Comparison of ENCODE assay signal across 29 cellular contexts in the genomic region with DNA sequence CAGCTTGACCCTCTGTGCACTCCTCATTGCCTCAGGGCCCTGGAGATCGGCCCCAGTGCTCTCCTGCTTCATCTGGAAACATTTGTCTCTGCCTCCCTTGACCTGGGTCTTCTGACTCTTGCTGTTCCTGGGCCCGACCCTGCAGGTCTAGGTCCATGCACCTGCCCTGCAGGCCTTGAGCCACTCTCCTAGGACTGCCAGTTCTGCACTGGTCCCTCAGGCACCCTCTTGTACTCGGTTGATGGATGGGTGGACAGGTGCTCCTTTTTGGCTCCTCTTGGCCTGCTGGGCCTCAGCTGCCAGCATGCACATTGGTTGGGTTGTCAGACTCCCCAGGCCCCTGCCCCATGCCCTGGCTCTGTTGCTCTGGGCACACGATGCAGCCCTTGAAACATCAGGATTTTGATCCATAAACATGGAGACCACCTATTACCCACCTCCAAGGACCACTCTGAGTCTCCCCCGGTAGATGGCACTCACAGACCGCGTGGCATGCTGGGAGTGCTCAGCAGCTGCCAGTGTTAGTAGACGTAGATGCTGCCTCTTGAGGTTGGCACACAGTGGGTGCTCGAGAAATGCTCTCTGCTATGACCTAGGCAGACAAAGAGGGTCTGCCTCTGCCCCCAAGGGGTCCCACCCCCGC. TPM values are rescaled to one million over a fixed set of nuclear protein-coding genes. Genes with fewer than 3 reads are reported as not detected.
A peak's percentile ranks its signal among the peaks of the same experiment; 100 is the strongest.
DNase-seq lines count a peak whose midpoint lies in the region; ATAC-seq, FAIRE-seq and TF ChIP-seq lines count a peak whose summit lies in the region.
"Had no signal": no experiment of that assay in that cellular context is flagged by ENCODE, and none has a peak within 500 bp of the region (broad histone marks: within the 10 kb centered on the region; RNA-seq: fewer than 3 reads in every experiment).

No MANE protein-coding gene starts in this region.

- H3K36me3 ChIP-seq in A673 (ENCODE audit: insufficient read depth, low read length, poor library complexity, severe bottlenecking) = no peaks in the 10 kb centered on the region
- H3K36me3 ChIP-seq in SU-DHL-6 (ENCODE audit: low read length) = no peaks in the 10 kb centered on the region
- no peaks in the 10 kb centered on the region for H3K36me3 ChIP-seq in SK-N-SH (replicated peaks in 1 of 2; ENCODE audit: control insufficient read depth in 1 of 2, insufficient read depth in 2 of 2, low read length in 1 of 2)
- H3K36me3 ChIP-seq: thyroid gland, WERI-Rb-1 had no signal

- H3K79me2 ChIP-seq in SU-DHL-6 (ENCODE audit: insufficient read depth, low read length) = no peaks in the 10 kb centered on the region
- H3K79me2 ChIP-seq in SK-N-SH (ENCODE audit: insufficient read depth) = no peaks in the 10 kb centered on the region

- no peaks in the 10 kb centered on the region for H3K9me3 ChIP-seq in A673 (ENCODE audit: low read depth, low read length, poor library complexity, severe bottlenecking)
- H3K9me3 ChIP-seq in SU-DHL-6 (ENCODE audit: insufficient read depth, low read length) = no peaks in the 10 kb centered on the region
- H3K9me3 ChIP-seq in SK-N-SH = no peaks in the 10 kb centered on the region
- H3K9me3 ChIP-seq: A549, BLaER1, left lung, thyroid gland had no signal

- FAIRE-seq in urothelium cell line (lab: Jason Lieb, UNC) = no peak
- FAIRE-seq: A549, astrocyte, islet of Langerhans had no signal

- CTCF ChIA-PET in A673 (lab: Charles Lee) = no interaction called here
- CTCF ChIA-PET in SK-N-SH (lab: Yijun Ruan, JAX) = interaction anchor here (0.8 to 1.4 kb wide), 2 partner anchors 9 to 14 kb away, joined by 3 read pairs; no protein-coding TSS in a partner anchor

- H3K4me1 ChIP-seq in A673 (ENCODE audit: insufficient read depth, low read length, poor library complexity, severe bottlenecking) = no peaks in the 10 kb centered on the region
- no peaks in the 10 kb centered on the region for H3K4me1 ChIP-seq in SK-N-SH (ENCODE audit: control insufficient read depth in 1 of 2, insufficient read depth in 2 of 2, low read depth in 1 of 2, low read length in 1 of 2)
- H3K4me1 ChIP-seq: A549, thyroid gland had no signal

- H3K9ac ChIP-seq in SU-DHL-6 (ENCODE audit: low read length) (no peak overlapping the region), SK-N-SH (no peak overlapping the region)
- H3K9ac ChIP-seq: BLaER1 had no signal

- no peak overlapping the region for H2AFZ ChIP-seq in SU-DHL-6 (ENCODE audit: low read depth, low read length, severe bottlenecking)
- H2AFZ ChIP-seq in SK-N-SH (ENCODE audit: low read depth) = no peak overlapping the region

- H4K20me1 ChIP-seq in SU-DHL-6 (ENCODE audit: low read depth, low read length) = no peaks in the 10 kb centered on the region
- no peaks in the 10 kb centered on the region for H4K20me1 ChIP-seq in SK-N-SH (ENCODE audit: insufficient read depth)

- H3K4me2 ChIP-seq in SU-DHL-6 (ENCODE audit: low read depth, low read length, poor library complexity, severe bottlenecking) = no peak overlapping the region
- no peak overlapping the region for H3K4me2 ChIP-seq in SK-N-SH
- H3K4me2 ChIP-seq: A549, BLaER1 had no signal

- H3K27me3 ChIP-seq in A673 (replicated peaks; ENCODE audit: insufficient read depth, low read depth, low read length, poor library complexity) (peaks cover 22% of the 10 kb centered on the region), SU-DHL-6 (ENCODE audit: low read length) (no peaks in the 10 kb centered on the region), SK-N-SH (ENCODE audit: insufficient read depth) (no peaks in the 10 kb centered on the region)
- H3K27me3 ChIP-seq: BLaER1, thyroid gland had no signal

- ATAC-seq in HG02763 (IDR thresholded peaks at IDR 0.05; ENCODE audit: unreplicated experiment) (no peak), GM21825 (IDR thresholded peaks at IDR 0.05; ENCODE audit: unreplicated experiment) (no peak)
- ATAC-seq: A549; left lung; stimulated activated naive CD8-positive, alpha-beta T cell treated with anti-CD3 and anti-CD28 coated beads, Interleukin-15, amount 100 ng/mL, for 72 hours had no signal

- H3K27ac ChIP-seq in A673 (ENCODE audit: low read depth, low read length, poor library complexity, severe bottlenecking) = no peak overlapping the region
- H3K27ac ChIP-seq in SU-DHL-6 (ENCODE audit: low read depth, low read length) = no peak overlapping the region
- H3K27ac ChIP-seq in SK-N-SH (ENCODE audit: low read depth in 2 of 2, low read length in 1 of 2) = no peak overlapping the region
- H3K27ac ChIP-seq: A549, BLaER1, left lung, thyroid gland, WERI-Rb-1 had no signal

- TF ChIP-seq RAD21 in SK-N-SH (IDR thresholded peaks at IDR 0.05; ENCODE audit: low read length) = no peak

- DNase-seq in A673 (ENCODE audit: low spot score) = no peak
- DNase-seq in GM13977 (ENCODE audit: low spot score) = no peak
- peak; percentile 34 for DNase-seq in medulla oblongata (ENCODE audit: extremely low spot score)
- DNase-seq in urothelium cell line (ENCODE audit: low spot score) = no peak
- no peak for DNase-seq in SK-N-SH
- DNase-seq: activated CD4-positive, alpha-beta T cell treated with anti-CD3 and anti-CD28 coated beads, Interleukin-2, amount 10 ng/mL, durations not matched to agents 24 days and 14 days; activated gamma-delta T cell treated with Interleukin-2 at 50 U/mL for 16 hours; activated T-cell treated with anti-CD3 and anti-CD28 coated beads, Interleukin-2, amount 50 U/mL, for 24 hours; central memory CD4-positive, alpha-beta T cell; EL; H7; naive B cell; NCI-H1048; NCI-H1930; NCI-H226; NCI-H69; OCI-M1; stimulated activated naive CD8-positive, alpha-beta T cell treated with anti-CD3 and anti-CD28 coated beads, Interleukin-15, amount 100 ng/mL, for 72 hours; T-helper 9 cell; thyroid gland; WERI-Rb-1 had no signal

- no TSS peak for BruUV-seq in A673 (replicated peaks; lab: Mats Ljungman, UMichigan)

- H3K9me2 ChIP-seq in SU-DHL-6 (replicated peaks; ENCODE audit: insufficient read depth, low read length) = no peaks in the 10 kb centered on the region
- H3K9me2 ChIP-seq in SK-N-SH = no peaks in the 10 kb centered on the region

- in situ Hi-C loops in GM13977 (cut with MboI; ENCODE audit: low pct_unique_long_range_greater_than_20kb, low sequenced_read_pairs, unreplicated experiment) = no loop called here

- intact Hi-C loops in A673 (cut with micrococcal nuclease; ENCODE audit: unreplicated experiment) = no loop called here

- no peak for TF ChIP-seq EP300 in SK-N-SH (IDR thresholded peaks at IDR 0.05; ENCODE audit: borderline replicate concordance in 1 of 2, low read depth in 1 of 2, low read length in 1 of 2)

- TF ChIP-seq CTCF in A673 (conservative IDR thresholded peaks at IDR 0.05; ENCODE audit: low read depth, low read length) (peak; percentile 31; the same call in 1 of the 2 replicates), GM13977 (IDR thresholded peaks at IDR 0.05; ENCODE audit: extremely low read depth, insufficient read depth, missing control alignments) (peak; percentile 27), SU-DHL-6 (IDR thresholded peaks at IDR 0.05; ENCODE audit: insufficient read depth, low read length, poor library complexity, severe bottlenecking) (peak; percentile 38), SK-N-SH (IDR thresholded peaks at IDR 0.05) (no peak)

- POLR2A ChIA-PET in A673 (lab: Charles Lee; ENCODE audit: low non-redundant PET) = no interaction called here
- POLR2A ChIA-PET in SK-N-SH (lab: Yijun Ruan, JAX) = no interaction called here

- no peaks in the 10 kb centered on the region for H3F3A ChIP-seq in SU-DHL-6 (ENCODE audit: insufficient read depth)
- H3F3A ChIP-seq in SK-N-SH (replicated peaks; ENCODE audit: insufficient read depth) = no peaks in the 10 kb centered on the region

- 63% methylated on average over 3 of the region's 10 CpGs for WGBS in SK-N-SH (ENCODE audit: low lambda C conversion rate)

- H3K4me3 ChIP-seq in A673 (ENCODE audit: low read depth, low read length, poor library complexity, severe bottlenecking) (no peak overlapping the region), SU-DHL-6 (ENCODE audit: insufficient read depth, low read length, poor library complexity, severe bottlenecking) (no peak overlapping the region), SK-N-SH (ENCODE audit: low read depth in 2 of 2, low read length in 1 of 2) (no peak overlapping the region)
- H3K4me3 ChIP-seq: A549, BLaER1, left lung, thyroid gland had no signal

TF ChIP-seq in SK-N-SH, 30 proteins besides CTCF, POLR2A, EP300 and RAD21 (continues in another document):
- TF ChIP-seq EZH2phosphoT487 (IDR thresholded peaks at IDR 0.05; ENCODE audit: borderline replicate concordance, low read depth) = no peak
- no peak for TF ChIP-seq SIN3A (IDR thresholded peaks at IDR 0.05; ENCODE audit: borderline replicate concordance, low read depth, low read length)
- TF ChIP-seq, protein P1, sequence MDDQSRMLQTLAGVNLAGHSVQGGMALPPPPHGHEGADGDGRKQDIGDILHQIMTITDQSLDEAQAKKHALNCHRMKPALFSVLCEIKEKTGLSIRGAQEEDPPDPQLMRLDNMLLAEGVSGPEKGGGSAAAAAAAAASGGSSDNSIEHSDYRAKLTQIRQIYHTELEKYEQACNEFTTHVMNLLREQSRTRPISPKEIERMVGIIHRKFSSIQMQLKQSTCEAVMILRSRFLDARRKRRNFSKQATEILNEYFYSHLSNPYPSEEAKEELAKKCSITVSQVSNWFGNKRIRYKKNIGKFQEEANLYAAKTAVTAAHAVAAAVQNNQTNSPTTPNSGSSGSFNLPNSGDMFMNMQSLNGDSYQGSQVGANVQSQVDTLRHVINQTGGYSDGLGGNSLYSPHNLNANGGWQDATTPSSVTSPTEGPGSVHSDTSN (IDR thresholded peaks at IDR 0.05) = no peak
- TF ChIP-seq MXI1 (IDR thresholded peaks at IDR 0.05; ENCODE audit: low read depth, low read length) = no peak
- no peak for TF ChIP-seq CHD2 (IDR thresholded peaks at IDR 0.05; ENCODE audit: low read length, partially characterized antibody)
- TF ChIP-seq RFX5 (IDR thresholded peaks at IDR 0.05; ENCODE audit: low read length) = no peak
- no peak for TF ChIP-seq SMC3 (IDR thresholded peaks at IDR 0.05; ENCODE audit: low read depth, low read length)
- no peak for TF ChIP-seq GABPA (IDR thresholded peaks at IDR 0.05; ENCODE audit: low read depth)
- TF ChIP-seq ELF1 (IDR thresholded peaks at IDR 0.05) = no peak
- TF ChIP-seq YY1 (IDR thresholded peaks at IDR 0.05; ENCODE audit: low read depth) = no peak
- TF ChIP-seq NRF1 (IDR thresholded peaks at IDR 0.05; ENCODE audit: low read depth, low read length) = no peak
- no peak for TF ChIP-seq TAF1 (IDR thresholded peaks at IDR 0.05; ENCODE audit: borderline replicate concordance, low read depth, low read length)
- no peak for TF ChIP-seq FOXM1 (IDR thresholded peaks at IDR 0.05; ENCODE audit: low read depth)
- TF ChIP-seq GATA2 (CRISPR knock-in tag; IDR thresholded peaks at IDR 0.05) = no peak

RNA-seq across cellular contexts. Expression of a gene that starts 20.2 kb away (rescaled TPM):
- not detected in 2 replicates for total RNA-seq in A673 (2021)
- 0.08 and 0.15 TPM in 2 replicates for polyA plus RNA-seq in SK-N-SH (2012; rRNA removed)
- 0.07 TPM in 1 of 2 replicates, not detected in the other for polyA plus RNA-seq in SK-N-SH (2012; cell fraction: cytosol; rRNA removed)
- polyA plus RNA-seq in SK-N-SH (2012; cell fraction: nucleus; rRNA removed) = 0.41 and 0.42 TPM in 2 replicates
- total RNA-seq: activated CD4-positive, alpha-beta T cell treated with anti-CD3 and anti-CD28 coated beads, Interleukin-2, amount 10 ng/mL, durations not matched to agents 24 days and 14 days; astrocyte; H7 had no signal
- polyA plus RNA-seq: A549 had no signal

RNA-seq across cellular contexts. Expression of a gene that starts 45.2 kb away (rescaled TPM):
- 4.4 and 6.4 TPM in 2 replicates for total RNA-seq in A673 (2021)
- polyA plus RNA-seq in SK-N-SH (2012; rRNA removed) = 0.88 and 1.5 TPM in 2 replicates
- polyA plus RNA-seq in SK-N-SH (2012; cell fraction: cytosol; rRNA removed) = 0.62 and 1.1 TPM in 2 replicates
- polyA plus RNA-seq in SK-N-SH (2012; cell fraction: nucleus; rRNA removed) = 4.6 and 4.7 TPM in 2 replicates
